22 cellular contexts compared by ENCODE assay signal in genomic region chr4:119053245-119053644, GRCh38.
"Had no signal": no experiment of that assay in that cellular context is flagged by ENCODE, and none has a peak within 500 bp of the region (broad histone marks: within the 10 kb centered on the region; RNA-seq: fewer than 3 reads in every experiment).

No MANE protein-coding gene starts in this region.

- H3K27ac ChIP-seq: brain microvascular endothelial cell, foreskin keratinocyte, left lung, suprapubic skin, tibial nerve, VCaP had no signal

- H3K4me3 ChIP-seq: ascending aorta, left lung, sigmoid colon, suprapubic skin, tibial nerve had no signal

- H3K36me3 ChIP-seq: brain microvascular endothelial cell, left lung, suprapubic skin, tibial nerve had no signal

- H3K9me3 ChIP-seq: ascending aorta, left lung, sigmoid colon, suprapubic skin, tibial nerve had no signal

- H3K27me3 ChIP-seq: ascending aorta, brain microvascular endothelial cell, foreskin keratinocyte, left lung, sigmoid colon, suprapubic skin, tibial nerve had no signal

- DNase-seq: activated CD4-positive, alpha-beta memory T cell treated with anti-CD3 and anti-CD28 coated beads for 36 hours; activated CD4-positive, alpha-beta T cell treated with anti-CD3 and anti-CD28 coated beads for 48 hours; activated CD8-positive, alpha-beta memory T cell treated with anti-CD3 and anti-CD28 coated beads, Interleukin-2, amount 50 U/mL, for 48 hours; activated gamma-delta T cell; activated naive CD4-positive, alpha-beta T cell treated with anti-CD3 and anti-CD28 coated beads, Interleukin-2, amount 10 ng/mL, durations not matched to agents 7 days and 5 days; activated naive CD8-positive, alpha-beta T cell treated with anti-CD3 and anti-CD28 coated beads, Interleukin-2, amount 10 ng/mL, durations not matched to agents 7 days and 5 days; activated T-cell treated with anti-CD3 and anti-CD28 coated beads, Interleukin-2, amount 50 U/mL, for 24 hours; brain microvascular endothelial cell; caudate nucleus; foreskin keratinocyte; mammary epithelial cell; sigmoid colon; stimulated activated CD4-positive, alpha-beta T cell treated with anti-CD3 and anti-CD28 coated beads, Interleukin-15, amount 100 ng/mL, for 24 hours; stimulated activated CD4-positive, alpha-beta T cell treated with anti-CD3 and anti-CD28 coated beads, Interleukin-2, amount 100 ng/mL, for 24 hours; stimulated activated naive CD4-positive, alpha-beta T cell; T-cell had no signal

- H3K4me1 ChIP-seq: foreskin keratinocyte, left lung, suprapubic skin, tibial nerve had no signal

- ATAC-seq: esophagus mucosa, foreskin keratinocyte, left lung, T-cell had no signal
